ENCODE assay signal across 8 cellular contexts in genomic region chr11:2399488-2400068, GRCh38. TPM values are rescaled to one million over a fixed set of nuclear protein-coding genes. Genes with fewer than 3 reads are reported as not detected.
DNase-seq lines count a peak whose midpoint lies in the region; ATAC-seq and TF ChIP-seq lines count a peak whose summit lies in the region.

No MANE protein-coding gene starts in this region.

- H3K27me3 ChIP-seq in heart left ventricle (no peaks in the 10 kb centered on the region), sigmoid colon (no peaks in the 10 kb centered on the region)

- H3K4me3 ChIP-seq in heart left ventricle (peak overlapping the region; percentile 54 to 99 (median 73)), sigmoid colon (peak overlapping the region; percentile 51 to 82 (median 68))

- 12 to 33% (median 14%) methylated on average over 6 to 23 of the region's 23 CpGs for WGBS in heart left ventricle, 4 donors
- 7 to 16% methylated on average over 23 of the region's 23 CpGs for WGBS in sigmoid colon, 2 donors

- H3K27ac ChIP-seq in heart left ventricle (peak overlapping the region; percentile 76 to 100 (median 98)), sigmoid colon (peak overlapping the region; percentile 99)

- H3K4me1 ChIP-seq in heart left ventricle (peaks cover 0 to 32% (median 25%) of the 10 kb centered on the region in 12 donors), sigmoid colon (peaks cover 0 to 31% (median 28%) of the 10 kb centered on the region in 4 donors)

- H3K9me3 Mint-ChIP-seq in activated T-cell treated with anti-CD3 and anti-CD28 coated beads, Interleukin-2, amount 50 U/mL, for 72 hours = no peaks in the 10 kb centered on the region

- intact Hi-C loops in heart left ventricle (cut with DNase I) = loop anchor here in 9 of 10 donors (1.0 to 5.0 kb wide), 7 partner anchors 19 to 97 kb away; partner anchors contain the start of genes C11orf21 (in 1 of the 9) and TSPAN32 (in 1 of the 9)
- intact Hi-C loops in sigmoid colon (cut with DNase I) = loop anchor here (2.0 to 10.0 kb wide), 5 partner anchors 17 to 765 kb away; partner anchors contain the start of genes IFITM10 and OSBPL5

- H3K36me3 ChIP-seq in heart left ventricle (peaks cover 3 to 64% (median 58%) of the 10 kb centered on the region in 9 donors), sigmoid colon (peaks cover 24 to 71% (median 51%) of the 10 kb centered on the region in 4 donors)

- H3K4me1 Mint-ChIP-seq in activated T-cell treated with anti-CD3 and anti-CD28 coated beads, Interleukin-2, amount 50 U/mL, for 72 hours (ENCODE audit: low read depth) = peaks cover 14% of the 10 kb centered on the region

- TF ChIP-seq EP300 in sigmoid colon (IDR thresholded peaks at IDR 0.05) = no peak

- no peaks in the 10 kb centered on the region for H3K9me3 ChIP-seq in heart left ventricle
- no peaks in the 10 kb centered on the region for H3K9me3 ChIP-seq in sigmoid colon

- ATAC-seq in GM18502 (IDR thresholded peaks at IDR 0.05; ENCODE audit: poor library complexity, unreplicated experiment) (peak; percentile 3), HG03039 (IDR thresholded peaks at IDR 0.05; ENCODE audit: unreplicated experiment) (peak; percentile 2), heart left ventricle (peak in 1 of 4 donors; percentile 2), GM21423 (IDR thresholded peaks at IDR 0.05; ENCODE audit: unreplicated experiment) (no peak)
- no peak for ATAC-seq in activated T-cell treated with anti-CD3 and anti-CD28 coated beads, Interleukin-2, amount 50 U/mL, for 72 hours (replicated peaks in 1 of 2)

- H3K27me3 Mint-ChIP-seq in activated T-cell treated with anti-CD3 and anti-CD28 coated beads, Interleukin-2, amount 50 U/mL, for 72 hours (ENCODE audit: low read depth) = no peaks in the 10 kb centered on the region

- no peak for TF ChIP-seq CTCF in heart left ventricle (IDR thresholded peaks at IDR 0.05)
- TF ChIP-seq CTCF in sigmoid colon (IDR thresholded peaks at IDR 0.05) = no peak

- DNase-seq in activated T-cell treated with anti-CD3 and anti-CD28 coated beads, Interleukin-2, amount 50 U/mL, for 72 hours = peak in 1 of 2 donors; percentile 33
- DNase-seq in heart left ventricle (peak in 1 of 5 donors; percentile 46), sigmoid colon (no peak), NCI-H2171 treated with DMSO at 0.1 percent for 48 hours (lab: John Stamatoyannopoulos, UW) (no peak), kidney glomerular epithelial cell (lab: John Stamatoyannopoulos, UW) (no peak)

- H3K36me3 Mint-ChIP-seq in activated T-cell treated with anti-CD3 and anti-CD28 coated beads, Interleukin-2, amount 50 U/mL, for 72 hours (ENCODE audit: insufficient read depth in 2 of 2) = no peaks in the 10 kb centered on the region

- peak overlapping the region; percentile 15 for H3K27ac Mint-ChIP-seq in activated T-cell treated with anti-CD3 and anti-CD28 coated beads, Interleukin-2, amount 50 U/mL, for 72 hours

- TF ChIP-seq POLR2A in heart left ventricle (IDR thresholded peaks at IDR 0.05) (no peak), sigmoid colon (IDR thresholded peaks at IDR 0.05) (no peak)

- H3K4me3 Mint-ChIP-seq in activated T-cell treated with anti-CD3 and anti-CD28 coated beads, Interleukin-2, amount 50 U/mL, for 72 hours = peak overlapping the region; percentile 91 to 97

RNA-seq across cellular contexts. Expression of gene TSSC4, which starts 1.0 kb away (rescaled TPM):
- total RNA-seq in activated T-cell treated with anti-CD3 and anti-CD28 coated beads, Interleukin-2, amount 50 U/mL, for 72 hours = 10 to 100 TPM; 50.6 to 52.2 TPM
- total RNA-seq in heart left ventricle (10 to 100 TPM; 23.4 to 45.2 (median 37.2) TPM), sigmoid colon (10 to 100 TPM; 45.1 to 60.1 (median 53.2) TPM)
- polyA plus RNA-seq in heart left ventricle (10 to 100 TPM; 34.6 to 75.9 TPM), sigmoid colon (10 to 100 TPM; 43.7 to 51.1 (median 47.7) TPM)

RNA-seq across cellular contexts. Expression of gene CD81, which starts 22.5 kb away (rescaled TPM):
- 100 to 1,000 TPM; 116 to 122 TPM for total RNA-seq in activated T-cell treated with anti-CD3 and anti-CD28 coated beads, Interleukin-2, amount 50 U/mL, for 72 hours
- total RNA-seq in heart left ventricle (100 to 1,000 TPM; 277 to 994 (median 568) TPM), sigmoid colon (100 to 1,000 TPM; 401 to 625 (median 493) TPM)
- polyA plus RNA-seq in heart left ventricle (100 to 1,000 TPM; 442 to 518 TPM), sigmoid colon (100 to 1,000 TPM in 1 of 3 donors, 10 to 100 TPM in 2; 67.9 to 313 (median 90.6) TPM)

RNA-seq across cellular contexts. Expression of gene TRPM5, which starts 44.7 kb away (rescaled TPM):
- total RNA-seq in activated T-cell treated with anti-CD3 and anti-CD28 coated beads, Interleukin-2, amount 50 U/mL, for 72 hours = under 1 TPM in 1 of 2 donors, not detected in 1; 0.07 TPM
- not detected for total RNA-seq in heart left ventricle
- not detected for polyA plus RNA-seq in heart left ventricle
- total RNA-seq in sigmoid colon = not detected
- polyA plus RNA-seq in sigmoid colon = 1 to 10 TPM in 1 of 3 donors, under 1 TPM in 1, not detected in 1; 0.60 to 2.8 TPM

RNA-seq across cellular contexts. Expression of gene KCNQ1, which starts 45.2 kb away (rescaled TPM):
- total RNA-seq in activated T-cell treated with anti-CD3 and anti-CD28 coated beads, Interleukin-2, amount 50 U/mL, for 72 hours = 10 to 100 TPM; 11.4 TPM
- total RNA-seq in heart left ventricle (10 to 100 TPM; 18.6 to 42.4 (median 38.4) TPM), sigmoid colon (1 to 10 TPM; 1.1 to 3.8 (median 3.1) TPM)
- polyA plus RNA-seq in heart left ventricle (10 to 100 TPM; 24.7 to 31.4 TPM), sigmoid colon (10 to 100 TPM in 1 of 3 donors, 1 to 10 TPM in 2; 7.8 to 25.2 (median 9.5) TPM)

Comparison
In these comparisons a context has a peak if more than half of its experiments do, and no peak if none do; other contexts are left out.
1. ATAC-seq: peak in GM18502 (single experiment) and HG03039 (single experiment); none in activated T-cell treated with anti-CD3 and anti-CD28 coated beads, Interleukin-2, amount 50 U/mL, for 72 hours (0 of 2) and GM21423 (single experiment).